ENCODE assay signal across 8 cellular contexts in genomic region chr1:149917590-149918144, GRCh38. TPM values are rescaled to one million over a fixed set of nuclear protein-coding genes. Genes with fewer than 3 reads are reported as not detected.
DNase-seq lines count a peak whose midpoint lies in the region; ATAC-seq and TF ChIP-seq lines count a peak whose summit lies in the region.

SV2A (minus strand) TSS chr1:149917844; CDS start chr1:149913840, 4,004 bp downstream.

- intact Hi-C loops in lower lobe of right lung (cut with DNase I), result no loop called here

- H3K27ac ChIP-seq in lower lobe of right lung, result no peak within 1 kb of the TSS

- peak; percentile 86 for ATAC-seq in WTC11
- peak; percentile 56 to 59 for ATAC-seq in lower lobe of right lung
- ATAC-seq in GM19328 (IDR thresholded peaks at IDR 0.05; ENCODE audit: unreplicated experiment), result no peak
- no peak for ATAC-seq in GM21381 (IDR thresholded peaks at IDR 0.05; ENCODE audit: unreplicated experiment)

- POLR2A ChIA-PET in WTC11 (lab: Charles Lee), result interaction anchor here (1.9 kb wide), 1 partner anchor 30 kb away, joined by 4 read pairs; a partner anchor contains a TSS

- TF ChIP-seq CTCF in WTC11 (IDR thresholded peaks at IDR 0.05), result no peak
- no peak for TF ChIP-seq CTCF in lower lobe of right lung (IDR thresholded peaks at IDR 0.05)

- peaks cover 9% of the 10 kb centered on the region for H3K27me3 ChIP-seq in lower lobe of right lung (ENCODE audit: low read depth)

- peaks cover 11% of the 10 kb centered on the region for H3K4me1 ChIP-seq in lower lobe of right lung

- peak within 1 kb of the TSS; percentile 54 for H3K4me3 ChIP-seq in lower lobe of right lung

- DNase-seq in DMS53 treated with DMSO at 0.1 percent for 48 hours (lab: John Stamatoyannopoulos, UW; ENCODE audit: unreplicated experiment) (peak; percentile 58), NCI-H146 (lab: John Stamatoyannopoulos, UW) (peak; percentile 85), WTC11 (ENCODE audit: low spot score) (peak; percentile 72), dedifferentiated amniotic fluid mesenchymal stem cell (ENCODE audit: extremely low spot score) (peak; percentile 31), lower lobe of right lung (no peak)
- DNase-seq in stimulated activated CD8-positive, alpha-beta memory T cell treated with anti-CD3 and anti-CD28 coated beads, Interleukin-2, amount 100 ng/mL, for 1 hour (ENCODE audit: low read depth in 2 of 2), result peak; percentile 5 to 15

- H3K27ac Mint-ChIP-seq in WTC11, result no peak within 1 kb of the TSS

- CTCF ChIA-PET in WTC11 (lab: Charles Lee), result no interaction called here

- H3K9me3 ChIP-seq in lower lobe of right lung, result no peaks in the 10 kb centered on the region

- peaks cover 8% of the 10 kb centered on the region for H3K36me3 Mint-ChIP-seq in WTC11

- no peaks in the 10 kb centered on the region for H3K27me3 Mint-ChIP-seq in WTC11 (ENCODE audit: low read depth)

- peak within 1 kb of the TSS; percentile 91 for H3K4me3 Mint-ChIP-seq in WTC11

- no peaks in the 10 kb centered on the region for H3K9me3 Mint-ChIP-seq in WTC11

- H3K36me3 ChIP-seq in lower lobe of right lung, result peaks cover 7% of the 10 kb centered on the region

- H3K4me1 Mint-ChIP-seq in WTC11, result peaks cover 23% of the 10 kb centered on the region

TF ChIP-seq in WTC11, 78 proteins besides CTCF, POLR2A, EP300 and RAD21:
- TF ChIP-seq SP1 (CRISPR knock-in tag; conservative IDR thresholded peaks at IDR 0.05), result peak; percentile 57
- peak; percentile 46 for TF ChIP-seq GABPB1 (CRISPR knock-in tag; IDR thresholded peaks at IDR 0.05)
- TF ChIP-seq USF2 (CRISPR knock-in tag; IDR thresholded peaks at IDR 0.05), result 0 out of 2 replicates have a peak, but pooled peaks have one; percentile 10
- no peak for TF ChIP-seq CDX4 (CRISPR knock-in tag; IDR thresholded peaks at IDR 0.05; ENCODE audit: borderline replicate concordance)
TF ChIP-seq in WTC11: peak in this region for 3.

RNA-seq across cellular contexts. Expression of gene SV2A, which starts in this region (rescaled TPM):
- total RNA-seq in WTC11 (2021) (36.5 to 47.1 TPM (median 38.3 TPM) in 3 replicates), lower lobe of right lung (0.86 TPM)

Comparison
In these comparisons a context has a peak if more than half of its experiments do, and no peak if none do; other contexts are left out.
1. RNA of gene SV2A (total RNA-seq): 36.5 to 47.1 TPM in WTC11; 0.86 TPM in lower lobe of right lung (single experiment); every median in the first group is over 10 times any median in the second.
2. Peak in ATAC-seq and H3K4me3 ChIP-seq in lower lobe of right lung; RNA of the gene not detected or under 1 TPM.